16 cellular contexts compared by ENCODE assay signal in genomic region chr4:184689681-184690080, GRCh38.
"Had no signal": no experiment of that assay in that cellular context is flagged by ENCODE, and none has a peak within 500 bp of the region (broad histone marks: within the 10 kb centered on the region; RNA-seq: fewer than 3 reads in every experiment).

No MANE protein-coding gene starts in this region.

- H3K9me3 Mint-ChIP-seq: naive thymus-derived CD8-positive, alpha-beta T cell had no signal

- H3K4me3 Mint-ChIP-seq: naive thymus-derived CD8-positive, alpha-beta T cell had no signal

- H3K27ac ChIP-seq: gastrocnemius medialis, heart right ventricle, neutrophil, right atrium auricular region, stomach had no signal

- H3K4me3 ChIP-seq: gastrocnemius medialis, heart right ventricle, mucosa of descending colon, right atrium auricular region, stomach had no signal

- H3K27me3 Mint-ChIP-seq: naive thymus-derived CD8-positive, alpha-beta T cell had no signal

- ATAC-seq: gastrocnemius medialis; heart right ventricle; mucosa of descending colon; naive thymus-derived CD8-positive, alpha-beta T cell had no signal

- DNase-seq: effector memory CD4-positive, alpha-beta T cell; erythroblast; gastrocnemius medialis; heart right ventricle; hypothalamus; kidney glomerular epithelial cell; mucosa of descending colon; naive thymus-derived CD8-positive, alpha-beta T cell; posterior cingulate gyrus; small intestine; stimulated activated CD4-positive, alpha-beta T cell treated with anti-CD3 and anti-CD28 coated beads, Interleukin-12 subunit alpha, Interleukin-12 subunit beta, amount 100 ng/mL, for 4 hours; stimulated activated naive CD4-positive, alpha-beta T cell; stomach; substantia nigra had no signal
